17 cellular contexts compared by ENCODE assay signal in the genomic region with DNA sequence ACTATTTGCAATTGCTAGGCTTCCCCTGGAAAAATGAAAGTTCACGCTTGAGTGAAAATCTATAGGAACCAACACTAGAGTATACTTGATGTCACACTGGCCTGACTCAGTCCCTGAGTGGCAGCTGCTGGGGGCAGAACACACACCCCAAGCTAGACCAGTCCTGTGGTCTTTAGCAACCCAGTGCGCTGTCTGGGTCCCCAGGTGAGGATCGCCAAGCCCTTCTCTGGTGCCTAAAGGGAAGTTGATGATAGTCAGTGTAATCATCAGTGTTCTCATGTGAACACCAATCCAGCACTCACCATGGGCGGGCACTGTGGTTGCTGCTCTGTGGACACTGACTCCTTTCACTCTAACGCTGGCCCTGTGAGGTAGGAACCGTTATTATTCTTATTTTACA. TPM values are rescaled to one million over a fixed set of nuclear protein-coding genes. Genes with fewer than 3 reads are reported as not detected.
A peak's percentile ranks its signal among the peaks of the same experiment; 100 is the strongest.
DNase-seq lines count a peak whose midpoint lies in the region; ATAC-seq and TF ChIP-seq lines count a peak whose summit lies in the region.
"Had no signal": no experiment of that assay in that cellular context is flagged by ENCODE, and none has a peak within 500 bp of the region (broad histone marks: within the 10 kb centered on the region; RNA-seq: fewer than 3 reads in every experiment).

No MANE protein-coding gene starts in this region.

- peaks cover 93% of the 10 kb centered on the region for H3K27me3 Mint-ChIP-seq in activated naive CD4-positive, alpha-beta T cell treated with anti-CD3 and anti-CD28 coated beads, Interleukin-2, amount 10 ng/mL, durations not matched to agents 7 days and 5 days
- H3K27me3 Mint-ChIP-seq in activated CD8-positive, alpha-beta T cell treated with anti-CD3 and anti-CD28 coated beads, Interleukin-2, amount 10 ng/mL, durations not matched to agents 7 days and 5 days (ENCODE audit: low read depth) = peaks cover 39% of the 10 kb centered on the region

- H3K27me3 ChIP-seq in PC-3 (ENCODE audit: low read length) = no peaks in the 10 kb centered on the region
- H3K27me3 ChIP-seq in spleen (replicated peaks in 1 of 7) = peaks cover 0 to 80% (median 14%) of the 10 kb centered on the region in 7 donors
- H3K27me3 ChIP-seq in WERI-Rb-1 (ENCODE audit: insufficient read depth, low read depth, severe bottlenecking) = no peaks in the 10 kb centered on the region
- H3K27me3 ChIP-seq: BE2C, SJCRH30 had no signal

- H3K79me2 ChIP-seq in PC-3 (ENCODE audit: low read length) = peaks cover 68% of the 10 kb centered on the region

- no peaks in the 10 kb centered on the region for H3K9me3 ChIP-seq in PC-3 (ENCODE audit: low read length)
- H3K9me3 ChIP-seq in spleen = no peaks in the 10 kb centered on the region
- no peaks in the 10 kb centered on the region for H3K9me3 ChIP-seq in WERI-Rb-1 (ENCODE audit: severe bottlenecking)
- H3K9me3 ChIP-seq: BE2C, SJCRH30 had no signal

- H3K36me3 Mint-ChIP-seq in activated naive CD4-positive, alpha-beta T cell treated with anti-CD3 and anti-CD28 coated beads, Interleukin-2, amount 10 ng/mL, durations not matched to agents 7 days and 5 days = no peaks in the 10 kb centered on the region
- no peaks in the 10 kb centered on the region for H3K36me3 Mint-ChIP-seq in activated naive CD4-positive, alpha-beta T cell treated with anti-CD3 and anti-CD28 coated beads, Interleukin-2, amount 50 U/mL, for 72 hours
- H3K36me3 Mint-ChIP-seq in activated CD8-positive, alpha-beta T cell treated with anti-CD3 and anti-CD28 coated beads, Interleukin-2, amount 10 ng/mL, durations not matched to agents 7 days and 5 days (ENCODE audit: low read depth) = no peaks in the 10 kb centered on the region

- H3K4me3 ChIP-seq in PC-3 (ENCODE audit: low read length) (no peak overlapping the region), spleen (no peak overlapping the region), WERI-Rb-1 (ENCODE audit: low read depth, low read length) (no peak overlapping the region)
- H3K4me3 ChIP-seq: PC-9 had no signal

- no peak for TF ChIP-seq POLR2A in spleen (IDR thresholded peaks at IDR 0.05)

- ATAC-seq in activated naive CD4-positive, alpha-beta T cell treated with anti-CD3 and anti-CD28 coated beads, Interleukin-2, amount 50 U/mL, for 72 hours = no peak
- peak; percentile 6; the same call in 1 of the 2 replicates for ATAC-seq in PC-3
- no peak for ATAC-seq in activated CD8-positive, alpha-beta T cell treated with anti-CD3 and anti-CD28 coated beads, Interleukin-2, amount 10 ng/mL, durations not matched to agents 7 days and 5 days

- peak overlapping the region; percentile 28 for H3K27ac Mint-ChIP-seq in activated naive CD4-positive, alpha-beta T cell treated with anti-CD3 and anti-CD28 coated beads, Interleukin-2, amount 10 ng/mL, durations not matched to agents 7 days and 5 days
- no peak overlapping the region for H3K27ac Mint-ChIP-seq in activated naive CD4-positive, alpha-beta T cell treated with anti-CD3 and anti-CD28 coated beads, Interleukin-2, amount 50 U/mL, for 72 hours
- no peak overlapping the region for H3K27ac Mint-ChIP-seq in activated CD8-positive, alpha-beta T cell treated with anti-CD3 and anti-CD28 coated beads, Interleukin-2, amount 10 ng/mL, durations not matched to agents 7 days and 5 days

- H3K4me1 ChIP-seq in PC-3 (ENCODE audit: insufficient read depth, low read length) (peaks cover 40% of the 10 kb centered on the region), spleen (peaks cover 0 to 19% (median 5%) of the 10 kb centered on the region in 6 donors)
- H3K4me1 ChIP-seq: BE2C had no signal

- CTCF ChIA-PET in activated naive CD4-positive, alpha-beta T cell treated with anti-CD3 and anti-CD28 coated beads, Interleukin-2, amount 10 ng/mL, durations not matched to agents 7 days and 5 days (lab: Charles Lee) = no interaction called here
- CTCF ChIA-PET in PC-3 (lab: Charles Lee) = no interaction called here
- CTCF ChIA-PET in activated CD8-positive, alpha-beta T cell treated with anti-CD3 and anti-CD28 coated beads, Interleukin-2, amount 10 ng/mL, durations not matched to agents 7 days and 5 days (lab: Charles Lee) = no interaction called here

- peaks cover 6% of the 10 kb centered on the region for H3K4me1 Mint-ChIP-seq in activated naive CD4-positive, alpha-beta T cell treated with anti-CD3 and anti-CD28 coated beads, Interleukin-2, amount 10 ng/mL, durations not matched to agents 7 days and 5 days
- peaks cover 2% of the 10 kb centered on the region for H3K4me1 Mint-ChIP-seq in activated CD8-positive, alpha-beta T cell treated with anti-CD3 and anti-CD28 coated beads, Interleukin-2, amount 10 ng/mL, durations not matched to agents 7 days and 5 days (ENCODE audit: low read depth)

- H3F3A ChIP-seq in PC-3 (ENCODE audit: low read length, unreplicated experiment) = peaks cover 83% of the 10 kb centered on the region

- BruUV-seq in PC-3 (replicated peaks; lab: Mats Ljungman, UMichigan) = no TSS peak

- no peak for DNase-seq in activated naive CD4-positive, alpha-beta T cell treated with anti-CD3 and anti-CD28 coated beads, Interleukin-2, amount 10 ng/mL, durations not matched to agents 7 days and 5 days
- DNase-seq in activated naive CD4-positive, alpha-beta T cell treated with anti-CD3 and anti-CD28 coated beads, Interleukin-2, amount 50 U/mL, for 72 hours (ENCODE audit: low spot score in 2 of 2) = no peak
- peak; percentile 16 for DNase-seq in PC-3
- peak; percentile 79 for DNase-seq in mesenteric fat pad (ENCODE audit: low spot score)
- peak; percentile 36 for DNase-seq in spleen
- DNase-seq in activated CD8-positive, alpha-beta T cell treated with anti-CD3 and anti-CD28 coated beads, Interleukin-2, amount 10 ng/mL, durations not matched to agents 7 days and 5 days = no peak
- no peak for DNase-seq in WERI-Rb-1
- DNase-seq in NCI-H1694 (lab: John Stamatoyannopoulos, UW) = no peak
- DNase-seq: BE2C, DMS79 treated with DMSO at 0.1 percent for 48 hours, MV-4-11, NCI-H2029 treated with DMSO at 0.1 percent for 48 hours, NCI-H510A treated with DMSO at 0.1 percent for 48 hours, NCI-H774 had no signal

- H3K4me2 ChIP-seq in PC-3 (ENCODE audit: low read length) = no peak overlapping the region
- H3K4me2 ChIP-seq: KMS-11, PC-9 had no signal

- no peaks in the 10 kb centered on the region for H3K9me2 ChIP-seq in PC-3 (replicated peaks; ENCODE audit: low read length)

- peak overlapping the region; percentile 65 for H3K27ac ChIP-seq in PC-3 (ENCODE audit: low read length)
- H3K27ac ChIP-seq in spleen = no peak overlapping the region
- H3K27ac ChIP-seq in WERI-Rb-1 = no peak overlapping the region
- H3K27ac ChIP-seq: KMS-11, PC-9 had no signal

- TF ChIP-seq CTCF in PC-3 (conservative IDR thresholded peaks at IDR 0.05; ENCODE audit: low read depth, low read length) (no peak), spleen (IDR thresholded peaks at IDR 0.05 in 8 of 11, conservative IDR thresholded peaks at IDR 0.05 in 3 of 11) (no peak), WERI-Rb-1 (IDR thresholded peaks at IDR 0.05; ENCODE audit: low read depth, low read length) (no peak)

- no peak overlapping the region for H2AFZ ChIP-seq in PC-3 (ENCODE audit: low read length)
- H2AFZ ChIP-seq: PC-9 had no signal

- H3K9ac ChIP-seq in PC-3 (ENCODE audit: low read length) = no peak overlapping the region
- H3K9ac ChIP-seq: KMS-11 had no signal

- H3K4me3 Mint-ChIP-seq in activated naive CD4-positive, alpha-beta T cell treated with anti-CD3 and anti-CD28 coated beads, Interleukin-2, amount 10 ng/mL, durations not matched to agents 7 days and 5 days = no peak overlapping the region
- no peak overlapping the region for H3K4me3 Mint-ChIP-seq in activated CD8-positive, alpha-beta T cell treated with anti-CD3 and anti-CD28 coated beads, Interleukin-2, amount 10 ng/mL, durations not matched to agents 7 days and 5 days

- intact Hi-C loops in PC-3 (cut with micrococcal nuclease) = no loop called here
- intact Hi-C loops in spleen (cut with DNase I; ENCODE audit: low total_unique reads) = no loop called here

- no peaks in the 10 kb centered on the region for H3K9me3 Mint-ChIP-seq in activated naive CD4-positive, alpha-beta T cell treated with anti-CD3 and anti-CD28 coated beads, Interleukin-2, amount 10 ng/mL, durations not matched to agents 7 days and 5 days
- no peaks in the 10 kb centered on the region for H3K9me3 Mint-ChIP-seq in activated naive CD4-positive, alpha-beta T cell treated with anti-CD3 and anti-CD28 coated beads, Interleukin-2, amount 50 U/mL, for 72 hours
- no peaks in the 10 kb centered on the region for H3K9me3 Mint-ChIP-seq in activated CD8-positive, alpha-beta T cell treated with anti-CD3 and anti-CD28 coated beads, Interleukin-2, amount 10 ng/mL, durations not matched to agents 7 days and 5 days (ENCODE audit: insufficient read depth)

- POLR2A ChIA-PET in PC-3 (lab: Charles Lee; ENCODE audit: unreplicated experiment) = no interaction called here
- POLR2A ChIA-PET in activated CD8-positive, alpha-beta T cell treated with anti-CD3 and anti-CD28 coated beads, Interleukin-2, amount 10 ng/mL, durations not matched to agents 7 days and 5 days (lab: Charles Lee) = no interaction called here

- H3K36me3 ChIP-seq in PC-3 (ENCODE audit: low read depth, low read length) (peaks cover 93% of the 10 kb centered on the region), spleen (no peaks in the 10 kb centered on the region), WERI-Rb-1 (no peaks in the 10 kb centered on the region)
- H3K36me3 ChIP-seq: BE2C had no signal

- H4K20me1 ChIP-seq in PC-3 (ENCODE audit: low read length) = peaks cover 84% of the 10 kb centered on the region

- 87 to 91% (median 89%) methylated on average over 6 of the region's 6 CpGs for WGBS in spleen, 5 donors

RNA-seq across cellular contexts. Expression of a gene that starts 11.2 kb away (rescaled TPM):
- not detected for total RNA-seq in activated naive CD4-positive, alpha-beta T cell treated with anti-CD3 and anti-CD28 coated beads, Interleukin-2, amount 50 U/mL, for 72 hours
- total RNA-seq in PC-3 (2014; rRNA removed) = 5,398 and 6,043 TPM in 2 replicates
- total RNA-seq in mesenteric fat pad = 194 TPM
- 10 to 100 TPM in 2 of 7 donors, 1 to 10 TPM in 4, under 1 TPM in 1; 0.94 to 22.3 (median 6.4) TPM for total RNA-seq in spleen
- 1 to 10 TPM; 1.1 to 4.0 (median 1.4) TPM for polyA plus RNA-seq in spleen
- not detected for total RNA-seq in activated CD8-positive, alpha-beta T cell treated with anti-CD3 and anti-CD28 coated beads, Interleukin-2, amount 10 ng/mL, durations not matched to agents 7 days and 5 days

RNA-seq across cellular contexts. Expression of a gene that starts 28.3 kb away (rescaled TPM):
- total RNA-seq in activated naive CD4-positive, alpha-beta T cell treated with anti-CD3 and anti-CD28 coated beads, Interleukin-2, amount 50 U/mL, for 72 hours = 1 to 10 TPM in 1 of 2 donors, under 1 TPM in 1; 0.09 to 1.4 TPM
- total RNA-seq in PC-3 (2014; rRNA removed) (7.0 and 11.4 TPM in 2 replicates), mesenteric fat pad (23.5 TPM), spleen (10 to 100 TPM; 31.3 to 60.2 (median 49.9) TPM)
- polyA plus RNA-seq in spleen = 10 to 100 TPM; 12.0 to 23.6 (median 12.8) TPM
- under 1 TPM; 0.57 to 0.66 TPM for total RNA-seq in activated CD8-positive, alpha-beta T cell treated with anti-CD3 and anti-CD28 coated beads, Interleukin-2, amount 10 ng/mL, durations not matched to agents 7 days and 5 days

Comparison
In these comparisons a context has a peak if more than half of its experiments do, and no peak if none do; other contexts are left out.
1. DNase-seq: peak in PC-3 (single experiment), mesenteric fat pad (single experiment) and spleen (single experiment); none in activated naive CD4-positive, alpha-beta T cell treated with anti-CD3 and anti-CD28 coated beads, Interleukin-2, amount 10 ng/mL, durations not matched to agents 7 days and 5 days (single experiment), activated naive CD4-positive, alpha-beta T cell treated with anti-CD3 and anti-CD28 coated beads, Interleukin-2, amount 50 U/mL, for 72 hours (0 of 2), activated CD8-positive, alpha-beta T cell treated with anti-CD3 and anti-CD28 coated beads, Interleukin-2, amount 10 ng/mL, durations not matched to agents 7 days and 5 days (single experiment), WERI-Rb-1 (single experiment) and NCI-H1694 (single experiment).
2. RNA of a gene that starts 11.2 kb away (total RNA-seq): 5,398 to 6,043 TPM in PC-3; 194 TPM in mesenteric fat pad (single experiment), 0.94 to 22.3 TPM in spleen, not detected in activated naive CD4-positive, alpha-beta T cell treated with anti-CD3 and anti-CD28 coated beads, Interleukin-2, amount 50 U/mL, for 72 hours and not detected in activated CD8-positive, alpha-beta T cell treated with anti-CD3 and anti-CD28 coated beads, Interleukin-2, amount 10 ng/mL, durations not matched to agents 7 days and 5 days; every median in the first group is over 10 times any median in the second.